11 cellular contexts compared by ENCODE assay signal in the genomic region with DNA sequence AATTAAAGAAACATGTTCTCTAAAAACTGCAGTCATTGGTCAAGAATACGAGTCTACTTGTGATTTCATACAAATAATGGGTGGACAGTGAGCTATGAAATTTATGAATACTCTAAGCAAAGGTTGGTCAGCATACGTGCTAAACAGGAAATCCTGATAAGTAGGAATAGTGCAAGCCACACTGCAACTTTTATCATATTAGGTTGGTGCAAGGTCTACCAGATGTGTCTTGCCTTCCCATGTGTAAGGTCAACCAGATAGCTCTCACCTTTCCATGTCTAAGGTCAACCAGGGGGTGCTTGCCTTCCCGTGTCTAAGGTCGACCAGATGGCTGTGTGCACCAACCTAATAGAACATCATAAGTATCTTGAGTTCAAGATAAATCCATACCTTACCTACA. TPM values are rescaled to one million over a fixed set of nuclear protein-coding genes. Genes with fewer than 3 reads are reported as not detected.
DNase-seq lines count a peak whose midpoint lies in the region; ATAC-seq and TF ChIP-seq lines count a peak whose summit lies in the region.
"Had no signal": no experiment of that assay in that cellular context is flagged by ENCODE, and none has a peak within 500 bp of the region (broad histone marks: within the 10 kb centered on the region; RNA-seq: fewer than 3 reads in every experiment).

No MANE protein-coding gene starts in this region.

- peaks cover 59% of the 10 kb centered on the region for H3K79me2 ChIP-seq in OCI-LY7 (ENCODE audit: insufficient read depth, low read depth, low read length)
- H3K79me2 ChIP-seq in trophoblast cell (ENCODE audit: control insufficient read depth, insufficient read depth, low read length, poor library complexity): peaks cover 17% of the 10 kb centered on the region

- H3K9me3 ChIP-seq in OCI-LY7 (ENCODE audit: low read length): no peaks in the 10 kb centered on the region
- H3K9me3 ChIP-seq in trophoblast cell (ENCODE audit: insufficient read depth, low read depth, low read length): no peaks in the 10 kb centered on the region
- H3K9me3 ChIP-seq: mucosa of descending colon had no signal

- peak overlapping the region; percentile 96 for H3K18ac ChIP-seq in trophoblast cell (ENCODE audit: low read length)

- H2BK5ac ChIP-seq in trophoblast cell (ENCODE audit: low read depth, low read length, poor library complexity): no peak overlapping the region

- H3K4me3 ChIP-seq in GM12865 (ENCODE audit: low read depth, low read length): no peak overlapping the region
- H3K4me3 ChIP-seq in OCI-LY7 (ENCODE audit: low read depth, low read length, poor library complexity, severe bottlenecking): peak overlapping the region; percentile 94
- peak overlapping the region; percentile 93 for H3K4me3 ChIP-seq in epithelial cell of proximal tubule (ENCODE audit: low read depth, low read length)
- no peak overlapping the region for H3K4me3 ChIP-seq in trophoblast cell (ENCODE audit: low read depth, low read length)
- H3K4me3 ChIP-seq: mucosa of descending colon had no signal

- no peak overlapping the region for H4K12ac ChIP-seq in trophoblast cell (ENCODE audit: low read depth, low read length)

- H2BK12ac ChIP-seq in trophoblast cell (ENCODE audit: low read length): peak overlapping the region; percentile 98

- no peak for ATAC-seq in GM19395 (IDR thresholded peaks at IDR 0.05; ENCODE audit: unreplicated experiment)
- ATAC-seq: mucosa of descending colon had no signal

- H2AFZ ChIP-seq in OCI-LY7 (ENCODE audit: low read length) (peak overlapping the region; percentile 8; the same call in 1 of the 2 replicates), trophoblast cell (ENCODE audit: insufficient read depth, low read length, poor library complexity) (no peak overlapping the region)

- H3K9me2 ChIP-seq in OCI-LY7 (ENCODE audit: insufficient read depth, low read length): no peaks in the 10 kb centered on the region

- H4K20me1 ChIP-seq in OCI-LY7 (ENCODE audit: insufficient read depth, low read length): peaks cover 11% of the 10 kb centered on the region

- BruUV-seq in OCI-LY7 (replicated peaks; lab: Mats Ljungman, UMichigan): no TSS peak

- TF ChIP-seq CTCF in GM12865 (IDR thresholded peaks at IDR 0.05; ENCODE audit: insufficient read depth, low read depth, low read length, missing control alignments) (no peak), OCI-LY7 (conservative IDR thresholded peaks at IDR 0.05; ENCODE audit: low read length) (no peak), epithelial cell of proximal tubule (conservative IDR thresholded peaks at IDR 0.05; ENCODE audit: low read depth, low read length) (no peak)

- intact Hi-C loops in OCI-LY7 (cut with micrococcal nuclease; ENCODE audit: unreplicated experiment): no loop called here

- H3K4me2 ChIP-seq in OCI-LY7 (ENCODE audit: low read length) (peak overlapping the region; percentile 98), trophoblast cell (ENCODE audit: low read length) (no peak overlapping the region)

- H3K36me3 ChIP-seq in OCI-LY7 (ENCODE audit: insufficient read depth, low read length): peaks cover 19% of the 10 kb centered on the region
- H3K36me3 ChIP-seq in trophoblast cell (ENCODE audit: control insufficient read depth in 1 of 2, insufficient read depth in 2 of 2, low read length in 2 of 2): peaks cover 0 to 3% of the 10 kb centered on the region in 2 experiments

- peak overlapping the region; percentile 80 for H4K91ac ChIP-seq in trophoblast cell (ENCODE audit: low read depth, low read length)

- no CpG with 5 or more reads among the region's 4 CpGs for WGBS in trophoblast cell (ENCODE audit: extremely low coverage, insufficient coverage, insufficient read length)

- CTCF ChIA-PET in OCI-LY7 (lab: Charles Lee; ENCODE audit: unreplicated experiment): no interaction called here

- H3K27me3 ChIP-seq in trophoblast cell (ENCODE audit: insufficient read depth, low read length): no peaks in the 10 kb centered on the region

- no peak overlapping the region for H4K8ac ChIP-seq in trophoblast cell (ENCODE audit: low read depth, low read length)

- POLR2A ChIA-PET in OCI-LY7 (lab: Charles Lee): interaction anchor here (0.7 to 2.0 kb wide), 15 partner anchors 9 to 582 kb away, joined by 3 to 26 read pairs (median 4); no protein-coding TSS in a partner anchor

- H3K23ac ChIP-seq in trophoblast cell (ENCODE audit: low read length): no peak overlapping the region

- H3K4ac ChIP-seq in trophoblast cell (ENCODE audit: low read depth, low read length): peak overlapping the region; percentile 97

- H3K79me1 ChIP-seq in trophoblast cell (ENCODE audit: low read length): peaks cover 30% of the 10 kb centered on the region

- H3K27ac ChIP-seq in OCI-LY7 (ENCODE audit: low read depth, low read length, poor library complexity, severe bottlenecking) (peak overlapping the region; percentile 79), trophoblast cell (ENCODE audit: low read depth, low read length) (no peak overlapping the region)

- H3K9ac ChIP-seq in trophoblast cell (ENCODE audit: low read length): no peak overlapping the region

- peak overlapping the region; percentile 98 for H2AK5ac ChIP-seq in trophoblast cell (ENCODE audit: low read length)

- peak overlapping the region; percentile 87 for H3K14ac ChIP-seq in trophoblast cell (ENCODE audit: low read length)

- H3K4me1 ChIP-seq in OCI-LY7 (ENCODE audit: insufficient read depth, low read length, poor library complexity, severe bottlenecking) (peaks cover 51% of the 10 kb centered on the region), trophoblast cell (ENCODE audit: control insufficient read depth in 1 of 2, insufficient read depth in 2 of 2, low read length in 2 of 2) (peaks cover 5 to 12% of the 10 kb centered on the region in 2 experiments)

- H2BK120ac ChIP-seq in trophoblast cell (ENCODE audit: insufficient read depth, low read length, poor library complexity): peak overlapping the region; percentile 92

- DNase-seq in GM12865 (ENCODE audit: low read depth) (peak; percentile 39), OCI-LY7 (ENCODE audit: low spot score) (peak; percentile 76), epithelial cell of proximal tubule (ENCODE audit: low read depth) (no peak), trophoblast cell (no peak), COR-L47 (lab: John Stamatoyannopoulos, UW) (no peak), NCI-H1694 treated with DMSO at 0.1 percent for 48 hours (lab: John Stamatoyannopoulos, UW) (no peak), DMS153 (lab: John Stamatoyannopoulos, UW) (no peak)
- DNase-seq: activated CD4-positive, CD25-positive, alpha-beta regulatory T cell; mucosa of descending colon; NCI-H1436 treated with DMSO at 0.1 percent for 48 hours had no signal

RNA-seq across cellular contexts. Expression of a gene that starts 2.0 kb away (rescaled TPM):
- total RNA-seq in OCI-LY7 (2014; rRNA removed; shearing (Covaris generic)): 165 and 179 TPM in 2 replicates
- total RNA-seq in OCI-LY7 (2022): 167 and 199 TPM in 2 replicates
- 1,039 and 2,053 TPM in 2 replicates for total RNA-seq in epithelial cell of proximal tubule
- 787 and 808 TPM in 2 replicates for polyA plus RNA-seq in trophoblast cell (2013)

Comparison
In these comparisons a context has a peak if more than half of its experiments do, and no peak if none do; other contexts are left out.
1. DNase-seq: peak in GM12865 (single experiment) and OCI-LY7 (single experiment); none in epithelial cell of proximal tubule (single experiment), trophoblast cell (0 of 2), COR-L47 (single experiment), NCI-H1694 treated with DMSO at 0.1 percent for 48 hours (single experiment) and DMS153 (single experiment).
2. H3K4me3 ChIP-seq: peak in OCI-LY7 (single experiment) and epithelial cell of proximal tubule (single experiment); none in GM12865 (single experiment) and trophoblast cell (single experiment).